8 cellular contexts compared by ENCODE assay signal in the genomic region with DNA sequence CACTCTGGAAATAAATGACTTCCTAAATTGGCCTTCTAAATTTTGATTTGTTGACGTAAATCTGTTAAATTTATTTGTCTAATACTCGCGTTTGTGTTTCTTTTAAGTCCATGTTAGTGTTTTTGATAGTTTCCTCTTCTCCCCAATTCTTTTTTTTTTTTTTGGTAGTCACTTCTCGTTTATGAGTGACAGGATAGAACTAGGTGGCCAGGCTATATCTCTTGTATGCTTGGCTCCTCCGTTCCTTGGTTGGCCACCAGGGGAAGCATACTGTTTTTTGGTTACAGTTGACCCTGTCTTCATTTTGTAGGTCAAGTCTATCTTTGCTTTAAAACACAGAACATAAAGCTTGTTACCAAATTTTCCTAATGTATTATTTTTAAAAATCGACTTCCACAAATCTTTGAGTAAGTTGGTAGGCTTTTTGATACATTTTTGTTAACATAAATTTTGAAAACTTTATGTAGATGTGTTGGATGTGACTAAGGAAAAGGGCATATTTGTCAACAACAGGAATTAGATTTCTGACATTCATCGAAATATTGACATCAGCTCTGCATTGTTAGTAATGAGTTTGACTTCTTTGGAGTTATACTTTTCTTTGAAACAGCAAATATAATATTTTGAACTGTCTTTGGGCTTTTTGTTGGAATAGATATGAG. TPM values are rescaled to one million over a fixed set of nuclear protein-coding genes. Genes with fewer than 3 reads are reported as not detected.
A peak's percentile ranks its signal among the peaks of the same experiment; 100 is the strongest.
DNase-seq lines count a peak whose midpoint lies in the region; ATAC-seq and TF ChIP-seq lines count a peak whose summit lies in the region.

No MANE protein-coding gene starts in this region.

- no peaks in the 10 kb centered on the region for H3K27me3 ChIP-seq in SK-N-SH (ENCODE audit: insufficient read depth)
- no peaks in the 10 kb centered on the region for H3K27me3 ChIP-seq in psoas muscle (ENCODE audit: insufficient read depth in 3 of 3, low read length in 2 of 3)

- H3K9me2 ChIP-seq in SK-N-SH: no peaks in the 10 kb centered on the region

- TF ChIP-seq EP300 in SK-N-SH (IDR thresholded peaks at IDR 0.05; ENCODE audit: borderline replicate concordance in 1 of 2, low read depth in 1 of 2, low read length in 1 of 2): no peak

- no peak for DNase-seq in AG09309 (ENCODE audit: low read depth)
- DNase-seq in NCI-H1092 treated with DMSO at 0.1 percent for 48 hours (lab: John Stamatoyannopoulos, UW): peak; percentile 55
- DNase-seq in SK-N-SH: peak; percentile 75
- peak; percentile 15 for DNase-seq in activated naive CD8-positive, alpha-beta T cell treated with anti-CD3 and anti-CD28 coated beads, Interleukin-2, amount 50 U/mL, for 16 hours (ENCODE audit: low read depth, low spot score)
- peak; percentile 79 for DNase-seq in cardiac septum (ENCODE audit: low spot score)
- DNase-seq in psoas muscle: peak; percentile 62 to 63
- DNase-seq in HPDE6-E6E7 (ENCODE audit: extremely low spot score): no peak

- ATAC-seq in GM19351 (IDR thresholded peaks at IDR 0.05; ENCODE audit: unreplicated experiment): peak; percentile 33
- ATAC-seq in psoas muscle: peak in 2 of 4 donors; percentile 29 to 34

- H3K4me1 ChIP-seq in SK-N-SH (ENCODE audit: control insufficient read depth in 1 of 2, insufficient read depth in 2 of 2, low read depth in 1 of 2, low read length in 1 of 2) (peaks cover 6 to 11% of the 10 kb centered on the region in 2 experiments), psoas muscle (peaks cover 11% of the 10 kb centered on the region)

- H3K9me3 ChIP-seq in SK-N-SH (no peaks in the 10 kb centered on the region), psoas muscle (no peaks in the 10 kb centered on the region)

- POLR2A ChIA-PET in SK-N-SH (lab: Yijun Ruan, JAX): interaction anchor here (0.6 kb wide), 2 partner anchors 71 to 103 kb away, joined by 5 to 6 read pairs; no protein-coding TSS in a partner anchor

- H3K36me3 ChIP-seq in SK-N-SH (replicated peaks in 1 of 2; ENCODE audit: control insufficient read depth in 1 of 2, insufficient read depth in 2 of 2, low read length in 1 of 2) (peaks cover 0 to 19% of the 10 kb centered on the region in 2 experiments), psoas muscle (ENCODE audit: insufficient read depth in 1 of 2, low read depth in 1 of 2) (no peaks in the 10 kb centered on the region)

- H3K79me2 ChIP-seq in SK-N-SH (ENCODE audit: insufficient read depth): peaks cover 78% of the 10 kb centered on the region

- TF ChIP-seq RAD21 in SK-N-SH (IDR thresholded peaks at IDR 0.05; ENCODE audit: low read length): peak; percentile 59

- peak overlapping the region; percentile 95 for H3K4me2 ChIP-seq in SK-N-SH

- H3K4me3 ChIP-seq in AG09309 (ENCODE audit: control insufficient read depth, low read depth, low read length): peak overlapping the region; percentile 60
- peak overlapping the region; percentile 70 to 83; a peak in 3 of 4 replicates for H3K4me3 ChIP-seq in SK-N-SH (ENCODE audit: low read depth in 2 of 2, low read length in 1 of 2)
- H3K4me3 ChIP-seq in psoas muscle: peak overlapping the region; percentile 93

- peak overlapping the region in 1 of 2 experiments; percentile 72; a peak in 1 of 4 replicates for H3K27ac ChIP-seq in SK-N-SH (ENCODE audit: low read depth in 2 of 2, low read length in 1 of 2)
- peak overlapping the region; percentile 4 for H3K27ac ChIP-seq in psoas muscle

- intact Hi-C loops in cardiac septum (cut with DNase I) (loop anchor here (5.0 kb wide), 1 partner anchor 72 kb away; no protein-coding TSS in a partner anchor), psoas muscle (cut with DNase I) (no loop called here)

- H3F3A ChIP-seq in SK-N-SH (replicated peaks; ENCODE audit: insufficient read depth): peaks cover 9% of the 10 kb centered on the region

- CTCF ChIA-PET in SK-N-SH (lab: Yijun Ruan, JAX): interaction anchor here (0.6 to 3.0 kb wide), 40 partner anchors 9 to 1977 kb away, joined by 3 to 26 read pairs (median 4); no protein-coding TSS in a partner anchor

- peaks cover 30% of the 10 kb centered on the region for H4K20me1 ChIP-seq in SK-N-SH (ENCODE audit: insufficient read depth)

- WGBS in SK-N-SH (ENCODE audit: low lambda C conversion rate): 7% methylated on average over 7 of the region's 7 CpGs
- WGBS in psoas muscle, 3 donors: 30 to 37% (median 33%) methylated on average over 7 of the region's 7 CpGs

- no peak overlapping the region for H2AFZ ChIP-seq in SK-N-SH (ENCODE audit: low read depth)

- peak overlapping the region; percentile 76; the same call in 1 of the 2 replicates for H3K9ac ChIP-seq in SK-N-SH

- peak; percentile 85 for TF ChIP-seq CTCF in AG09309 (IDR thresholded peaks at IDR 0.05; ENCODE audit: control insufficient read depth, insufficient read depth, low read depth, low read length, missing control alignments)
- TF ChIP-seq CTCF in SK-N-SH (IDR thresholded peaks at IDR 0.05): peak; percentile 86
- peak; percentile 80 for TF ChIP-seq CTCF in psoas muscle (IDR thresholded peaks at IDR 0.05)

TF ChIP-seq in SK-N-SH, 30 proteins besides CTCF, POLR2A, EP300 and RAD21:
- TF ChIP-seq RCOR1 (IDR thresholded peaks at IDR 0.05; ENCODE audit: low read length): no peak
- TF ChIP-seq, protein P1, sequence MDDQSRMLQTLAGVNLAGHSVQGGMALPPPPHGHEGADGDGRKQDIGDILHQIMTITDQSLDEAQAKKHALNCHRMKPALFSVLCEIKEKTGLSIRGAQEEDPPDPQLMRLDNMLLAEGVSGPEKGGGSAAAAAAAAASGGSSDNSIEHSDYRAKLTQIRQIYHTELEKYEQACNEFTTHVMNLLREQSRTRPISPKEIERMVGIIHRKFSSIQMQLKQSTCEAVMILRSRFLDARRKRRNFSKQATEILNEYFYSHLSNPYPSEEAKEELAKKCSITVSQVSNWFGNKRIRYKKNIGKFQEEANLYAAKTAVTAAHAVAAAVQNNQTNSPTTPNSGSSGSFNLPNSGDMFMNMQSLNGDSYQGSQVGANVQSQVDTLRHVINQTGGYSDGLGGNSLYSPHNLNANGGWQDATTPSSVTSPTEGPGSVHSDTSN (IDR thresholded peaks at IDR 0.05): peak; percentile 56
- TF ChIP-seq GABPA (IDR thresholded peaks at IDR 0.05; ENCODE audit: low read depth): no peak
- peak; percentile 48 for TF ChIP-seq SMC3 (IDR thresholded peaks at IDR 0.05; ENCODE audit: low read depth, low read length)
- TF ChIP-seq, protein P2, sequence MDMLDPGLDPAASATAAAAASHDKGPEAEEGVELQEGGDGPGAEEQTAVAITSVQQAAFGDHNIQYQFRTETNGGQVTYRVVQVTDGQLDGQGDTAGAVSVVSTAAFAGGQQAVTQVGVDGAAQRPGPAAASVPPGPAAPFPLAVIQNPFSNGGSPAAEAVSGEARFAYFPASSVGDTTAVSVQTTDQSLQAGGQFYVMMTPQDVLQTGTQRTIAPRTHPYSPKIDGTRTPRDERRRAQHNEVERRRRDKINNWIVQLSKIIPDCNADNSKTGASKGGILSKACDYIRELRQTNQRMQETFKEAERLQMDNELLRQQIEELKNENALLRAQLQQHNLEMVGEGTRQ (IDR thresholded peaks at IDR 0.05; ENCODE audit: borderline replicate concordance, low read depth, low read length): no peak
- peak; percentile 17; the same call in 1 of the 2 replicates for TF ChIP-seq MXI1 (IDR thresholded peaks at IDR 0.05; ENCODE audit: low read depth, low read length)
- TF ChIP-seq, protein P3, sequence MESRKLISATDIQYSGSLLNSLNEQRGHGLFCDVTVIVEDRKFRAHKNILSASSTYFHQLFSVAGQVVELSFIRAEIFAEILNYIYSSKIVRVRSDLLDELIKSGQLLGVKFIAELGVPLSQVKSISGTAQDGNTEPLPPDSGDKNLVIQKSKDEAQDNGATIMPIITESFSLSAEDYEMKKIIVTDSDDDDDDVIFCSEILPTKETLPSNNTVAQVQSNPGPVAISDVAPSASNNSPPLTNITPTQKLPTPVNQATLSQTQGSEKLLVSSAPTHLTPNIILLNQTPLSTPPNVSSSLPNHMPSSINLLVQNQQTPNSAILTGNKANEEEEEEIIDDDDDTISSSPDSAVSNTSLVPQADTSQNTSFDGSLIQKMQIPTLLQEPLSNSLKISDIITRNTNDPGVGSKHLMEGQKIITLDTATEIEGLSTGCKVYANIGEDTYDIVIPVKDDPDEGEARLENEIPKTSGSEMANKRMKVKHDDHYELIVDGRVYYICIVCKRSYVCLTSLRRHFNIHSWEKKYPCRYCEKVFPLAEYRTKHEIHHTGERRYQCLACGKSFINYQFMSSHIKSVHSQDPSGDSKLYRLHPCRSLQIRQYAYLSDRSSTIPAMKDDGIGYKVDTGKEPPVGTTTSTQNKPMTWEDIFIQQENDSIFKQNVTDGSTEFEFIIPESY (IDR thresholded peaks at IDR 0.05; ENCODE audit: borderline replicate concordance, low read depth): no peak

RNA-seq across cellular contexts. Expression of a gene that starts 2.2 kb away (rescaled TPM):
- 8.5 and 8.8 TPM in 2 replicates for polyA plus RNA-seq in SK-N-SH (2012; rRNA removed)
- polyA plus RNA-seq in SK-N-SH (2012; cell fraction: cytosol; rRNA removed): 10.9 and 11.4 TPM in 2 replicates
- 9.1 and 15.4 TPM in 2 replicates for polyA plus RNA-seq in SK-N-SH (2012; cell fraction: nucleus; rRNA removed)
- total RNA-seq in cardiac septum: 12.5 TPM
- 10 to 100 TPM; 11.6 to 17.7 (median 15.8) TPM for total RNA-seq in psoas muscle
- polyA plus RNA-seq in psoas muscle: 10 to 100 TPM in 1 of 3 donors, 1 to 10 TPM in 2; 6.0 to 14.3 (median 8.2) TPM

Comparison
In these comparisons a context has a peak if more than half of its experiments do, and no peak if none do; other contexts are left out.
1. DNase-seq: peak in NCI-H1092 treated with DMSO at 0.1 percent for 48 hours (single experiment), SK-N-SH (single experiment), activated naive CD8-positive, alpha-beta T cell treated with anti-CD3 and anti-CD28 coated beads, Interleukin-2, amount 50 U/mL, for 16 hours (single experiment), cardiac septum (single experiment) and psoas muscle (2 of 2); none in AG09309 (single experiment) and HPDE6-E6E7 (single experiment).
2. Peak in every context shown above with its lines, with median percentiles within 50 percentile points of each other: H3K4me3 ChIP-seq and CTCF ChIP-seq.